Comparison of ENCODE assay signal across 1 cellular context in the genomic region with DNA sequence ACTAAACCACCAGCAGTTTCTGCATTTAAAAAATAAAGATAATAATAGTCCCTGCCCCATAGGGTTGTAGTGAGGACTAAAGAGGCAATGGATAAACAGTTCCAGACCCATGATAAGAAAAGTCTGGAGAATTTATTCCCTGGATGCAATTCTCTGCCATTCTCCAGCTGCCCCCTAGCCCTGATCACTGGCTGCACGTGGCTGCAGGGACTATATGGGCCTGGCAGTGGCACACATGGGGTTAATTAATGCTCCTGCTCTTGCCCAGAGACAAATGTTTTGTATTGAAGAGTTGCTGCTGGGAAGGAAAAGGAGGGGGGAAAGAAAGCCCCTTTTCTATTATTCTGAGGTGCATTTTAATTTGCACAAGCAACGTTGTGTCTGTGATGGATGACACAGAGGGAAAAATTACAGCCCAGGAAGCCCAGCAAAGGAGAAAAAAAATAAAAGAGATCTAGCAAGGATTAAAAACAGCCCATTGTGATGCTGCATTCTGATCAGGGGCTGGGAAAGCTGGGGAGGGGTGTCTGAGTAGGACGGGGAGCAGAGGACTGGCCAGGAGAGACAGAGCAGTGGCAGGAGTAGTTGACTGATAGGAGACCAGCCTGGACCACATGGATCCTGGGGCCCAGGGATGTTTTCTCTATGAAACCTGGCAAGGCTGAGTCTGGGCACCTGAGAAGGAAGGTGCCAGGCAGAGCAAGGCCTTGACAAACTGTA.
TF ChIP-seq lines count a peak whose summit lies in the region.

No MANE protein-coding gene starts in this region.

TF ChIP-seq in WTC11, 78 proteins besides CTCF, POLR2A, EP300 and RAD21 (continued from another document):
- TF ChIP-seq, protein P1, sequence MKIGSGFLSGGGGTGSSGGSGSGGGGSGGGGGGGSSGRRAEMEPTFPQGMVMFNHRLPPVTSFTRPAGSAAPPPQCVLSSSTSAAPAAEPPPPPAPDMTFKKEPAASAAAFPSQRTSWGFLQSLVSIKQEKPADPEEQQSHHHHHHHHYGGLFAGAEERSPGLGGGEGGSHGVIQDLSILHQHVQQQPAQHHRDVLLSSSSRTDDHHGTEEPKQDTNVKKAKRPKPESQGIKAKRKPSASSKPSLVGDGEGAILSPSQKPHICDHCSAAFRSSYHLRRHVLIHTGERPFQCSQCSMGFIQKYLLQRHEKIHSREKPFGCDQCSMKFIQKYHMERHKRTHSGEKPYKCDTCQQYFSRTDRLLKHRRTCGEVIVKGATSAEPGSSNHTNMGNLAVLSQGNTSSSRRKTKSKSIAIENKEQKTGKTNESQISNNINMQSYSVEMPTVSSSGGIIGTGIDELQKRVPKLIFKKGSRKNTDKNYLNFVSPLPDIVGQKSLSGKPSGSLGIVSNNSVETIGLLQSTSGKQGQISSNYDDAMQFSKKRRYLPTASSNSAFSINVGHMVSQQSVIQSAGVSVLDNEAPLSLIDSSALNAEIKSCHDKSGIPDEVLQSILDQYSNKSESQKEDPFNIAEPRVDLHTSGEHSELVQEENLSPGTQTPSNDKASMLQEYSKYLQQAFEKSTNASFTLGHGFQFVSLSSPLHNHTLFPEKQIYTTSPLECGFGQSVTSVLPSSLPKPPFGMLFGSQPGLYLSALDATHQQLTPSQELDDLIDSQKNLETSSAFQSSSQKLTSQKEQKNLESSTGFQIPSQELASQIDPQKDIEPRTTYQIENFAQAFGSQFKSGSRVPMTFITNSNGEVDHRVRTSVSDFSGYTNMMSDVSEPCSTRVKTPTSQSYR (CRISPR knock-in tag; IDR thresholded peaks at IDR 0.05), result no peak
- TF ChIP-seq HMGA2 (CRISPR knock-in tag; IDR thresholded peaks at IDR 0.05) (no peak), NFATC4 (CRISPR knock-in tag; IDR thresholded peaks at IDR 0.05) (no peak)
- TF ChIP-seq, protein P2, sequence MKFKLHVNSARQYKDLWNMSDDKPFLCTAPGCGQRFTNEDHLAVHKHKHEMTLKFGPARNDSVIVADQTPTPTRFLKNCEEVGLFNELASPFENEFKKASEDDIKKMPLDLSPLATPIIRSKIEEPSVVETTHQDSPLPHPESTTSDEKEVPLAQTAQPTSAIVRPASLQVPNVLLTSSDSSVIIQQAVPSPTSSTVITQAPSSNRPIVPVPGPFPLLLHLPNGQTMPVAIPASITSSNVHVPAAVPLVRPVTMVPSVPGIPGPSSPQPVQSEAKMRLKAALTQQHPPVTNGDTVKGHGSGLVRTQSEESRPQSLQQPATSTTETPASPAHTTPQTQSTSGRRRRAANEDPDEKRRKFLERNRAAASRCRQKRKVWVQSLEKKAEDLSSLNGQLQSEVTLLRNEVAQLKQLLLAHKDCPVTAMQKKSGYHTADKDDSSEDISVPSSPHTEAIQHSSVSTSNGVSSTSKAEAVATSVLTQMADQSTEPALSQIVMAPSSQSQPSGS (CRISPR knock-in tag; IDR thresholded peaks at IDR 0.05; ENCODE audit: borderline replicate concordance, low read depth), result no peak
